In the genomic region with DNA sequence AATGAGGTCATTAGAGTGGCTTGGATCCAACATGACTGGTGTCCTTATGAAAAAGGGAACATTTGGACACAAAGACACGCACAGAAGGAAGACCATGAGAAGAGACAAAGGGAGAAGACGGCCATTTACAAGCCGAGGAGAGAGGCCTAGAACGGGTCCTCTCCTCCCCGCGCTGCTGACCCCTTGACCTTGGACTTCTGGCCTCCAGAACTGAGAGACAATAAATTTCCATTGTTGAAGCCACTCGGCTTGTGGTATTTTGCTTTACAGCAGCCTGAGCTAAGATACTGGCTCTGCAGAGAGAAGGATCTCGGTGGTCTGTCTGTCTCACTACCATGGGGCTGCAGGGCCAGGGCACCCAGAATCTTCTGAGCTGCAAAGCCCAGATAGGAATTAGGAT, we compare ENCODE assay signal across 25 cellular contexts. TPM values are rescaled to one million over a fixed set of nuclear protein-coding genes. Genes with fewer than 3 reads are reported as not detected.
A peak's percentile ranks its signal among the peaks of the same experiment; 100 is the strongest.
DNase-seq lines count a peak whose midpoint lies in the region; ATAC-seq, FAIRE-seq and TF ChIP-seq lines count a peak whose summit lies in the region.
"Had no signal": no experiment of that assay in that cellular context is flagged by ENCODE, and none has a peak within 500 bp of the region (broad histone marks: within the 10 kb centered on the region; RNA-seq: fewer than 3 reads in every experiment).

No MANE protein-coding gene starts in this region.

- no peaks in the 10 kb centered on the region for H3F3A ChIP-seq in neural progenitor cell (ENCODE audit: low read depth)

- H3K79me1 ChIP-seq in mesenchymal stem cell (replicated peaks; ENCODE audit: low read length, poor library complexity, severe bottlenecking): no peaks in the 10 kb centered on the region

- H2AFZ ChIP-seq in K562 (ENCODE audit: low read depth, low read length) (peak overlapping the region; percentile 79), mesenchymal stem cell (ENCODE audit: low read depth, low read length) (no peak overlapping the region), neural progenitor cell (replicated peaks) (peak overlapping the region; percentile 21)

- no peak overlapping the region for H2BK5ac ChIP-seq in mesenchymal stem cell (ENCODE audit: low read depth, low read length, poor library complexity, severe bottlenecking)

- H3K18ac ChIP-seq in mesenchymal stem cell (ENCODE audit: low read depth in 1 of 2, low read length in 2 of 2): no peak overlapping the region

- H3K27me3 ChIP-seq in K562 (ENCODE audit: control insufficient read depth in 2 of 2, insufficient read depth in 2 of 2, low read length in 2 of 2): no peaks in the 10 kb centered on the region
- H3K27me3 ChIP-seq in mesenchymal stem cell (ENCODE audit: control insufficient read depth in 1 of 2, insufficient read depth in 1 of 2, low read length in 2 of 2): peaks cover 12 to 25% of the 10 kb centered on the region in 2 experiments
- H3K27me3 ChIP-seq in neural progenitor cell: no peaks in the 10 kb centered on the region
- H3K27me3 ChIP-seq in A673 (replicated peaks; ENCODE audit: insufficient read depth, low read depth, low read length, poor library complexity): no peaks in the 10 kb centered on the region
- H3K27me3 ChIP-seq: BLaER1 had no signal

- intact Hi-C loops in K562 (cut with micrococcal nuclease) (no loop called here), A673 (cut with micrococcal nuclease; ENCODE audit: unreplicated experiment) (no loop called here)

- H3K36me3 Mint-ChIP-seq in neural progenitor cell (no peaks in the 10 kb centered on the region), osteocyte (ENCODE audit: unreplicated experiment) (no peaks in the 10 kb centered on the region)
- H3K36me3 Mint-ChIP-seq in stimulated activated naive B cell treated with anti-CD40 and anti-IgM and Interleukin-4, amounts not matched to agents 10 μg/mL and 1 μg/mL and 100 μg/mL, for 72 hours: peaks cover 0 to 5% of the 10 kb centered on the region in 2 donors
- H3K36me3 Mint-ChIP-seq: CD4-positive, CD25-positive, alpha-beta regulatory T cell; CD8-positive, alpha-beta T cell had no signal

- in situ Hi-C loops in K562 (cut with MboI): no loop called here

- H3K4me2 ChIP-seq in K562 (ENCODE audit: insufficient read depth, low read length) (no peak overlapping the region), mesenchymal stem cell (ENCODE audit: low read length, poor library complexity, severe bottlenecking) (no peak overlapping the region), neural progenitor cell (no peak overlapping the region)
- H3K4me2 ChIP-seq: BLaER1 had no signal

- peak overlapping the region; percentile 40 for H2BK15ac ChIP-seq in mesenchymal stem cell (ENCODE audit: low read depth, poor library complexity, severe bottlenecking)

- H3K27ac ChIP-seq in K562 (ENCODE audit: extremely low read depth, low read depth, low read length): no peak overlapping the region
- H3K27ac ChIP-seq in mesenchymal stem cell (ENCODE audit: low read length, poor library complexity, severe bottlenecking): no peak overlapping the region
- no peak overlapping the region for H3K27ac ChIP-seq in neural progenitor cell
- H3K27ac ChIP-seq in A673 (ENCODE audit: low read depth, low read length, poor library complexity, severe bottlenecking): no peak overlapping the region
- H3K27ac ChIP-seq: BLaER1, C4-2B had no signal

- POLR2A ChIA-PET in K562 (lab: Yijun Ruan, JAX): no interaction called here
- POLR2A ChIA-PET in A673 (lab: Charles Lee; ENCODE audit: low non-redundant PET): no interaction called here

- H3K4me3 ChIP-seq in K562 (no peak overlapping the region), mesenchymal stem cell (ENCODE audit: insufficient read depth in 1 of 2, low read depth in 1 of 2, low read length in 2 of 2) (no peak overlapping the region), neural progenitor cell (no peak overlapping the region), A673 (ENCODE audit: low read depth, low read length, poor library complexity, severe bottlenecking) (no peak overlapping the region)
- H3K4me3 ChIP-seq: BLaER1, HAP-1 had no signal

- no peak overlapping the region for H4K8ac ChIP-seq in mesenchymal stem cell (ENCODE audit: low read length)

- TF ChIP-seq CTCF in K562 (IDR thresholded peaks at IDR 0.05 in 2 of 3, conservative IDR thresholded peaks at IDR 0.05 in 1 of 3; ENCODE audit: insufficient read depth in 2 of 3, low read depth in 1 of 3, low read length in 3 of 3): no peak
- TF ChIP-seq CTCF in neural progenitor cell (IDR thresholded peaks at IDR 0.05): no peak
- TF ChIP-seq CTCF in osteocyte (IDR thresholded peaks at IDR 0.05): no peak
- no peak for TF ChIP-seq CTCF in A673 (conservative IDR thresholded peaks at IDR 0.05; ENCODE audit: low read depth, low read length)

- H3K4me3 Mint-ChIP-seq in neural progenitor cell: no peak overlapping the region
- H3K4me3 Mint-ChIP-seq in stimulated activated naive B cell treated with anti-CD40 and anti-IgM and Interleukin-4, amounts not matched to agents 10 μg/mL and 1 μg/mL and 100 μg/mL, for 72 hours: no peak overlapping the region
- H3K4me3 Mint-ChIP-seq in osteocyte (ENCODE audit: unreplicated experiment): no peak overlapping the region
- H3K4me3 Mint-ChIP-seq: B cell; CD4-positive, CD25-positive, alpha-beta regulatory T cell; CD8-positive, alpha-beta T cell; HFFc6 had no signal

- H3K4me1 ChIP-seq in K562 (replicated peaks in 1 of 2; ENCODE audit: control insufficient read depth in 2 of 2, insufficient read depth in 2 of 2, low read length in 2 of 2) (peaks cover 16 to 29% of the 10 kb centered on the region in 2 experiments; a peak in 4 of 5 replicates), mesenchymal stem cell (ENCODE audit: control insufficient read depth, insufficient read depth, low read depth, low read length) (peaks cover 9% of the 10 kb centered on the region), neural progenitor cell (peaks cover 13% of the 10 kb centered on the region), A673 (ENCODE audit: insufficient read depth, low read length, poor library complexity, severe bottlenecking) (no peaks in the 10 kb centered on the region)
- H3K4me1 ChIP-seq: HAP-1 had no signal

- ATAC-seq in K562 (no peak), HG02970 (IDR thresholded peaks at IDR 0.05; ENCODE audit: low FRiP score, unreplicated experiment) (no peak), HG03039 (IDR thresholded peaks at IDR 0.05; ENCODE audit: unreplicated experiment) (no peak)
- ATAC-seq in stimulated activated naive B cell treated with anti-CD40 and anti-IgM and Interleukin-4, amounts not matched to agents 10 μg/mL and 1 μg/mL and 100 μg/mL, for 72 hours (replicated peaks): no peak
- ATAC-seq: CD8-positive, alpha-beta T cell had no signal

- TF ChIP-seq RAD21 in K562 (CRISPR knock-in tag; conservative IDR thresholded peaks at IDR 0.05 in 1 of 2, IDR thresholded peaks at IDR 0.05 in 1 of 2): no peak

- H4K20me1 ChIP-seq in K562 (replicated peaks; ENCODE audit: control insufficient read depth, insufficient read depth, low read length) (no peaks in the 10 kb centered on the region), neural progenitor cell (ENCODE audit: low read depth) (no peaks in the 10 kb centered on the region)
- H4K20me1 ChIP-seq: BLaER1 had no signal

- H3K27ac Mint-ChIP-seq in neural progenitor cell: peak overlapping the region; percentile 4
- H3K27ac Mint-ChIP-seq in stimulated activated naive B cell treated with anti-CD40 and anti-IgM and Interleukin-4, amounts not matched to agents 10 μg/mL and 1 μg/mL and 100 μg/mL, for 72 hours: peak overlapping the region; percentile 34
- no peak overlapping the region for H3K27ac Mint-ChIP-seq in osteocyte (ENCODE audit: unreplicated experiment)
- H3K27ac Mint-ChIP-seq: B cell; CD8-positive, alpha-beta T cell; HFFc6 had no signal

- H3K4me1 Mint-ChIP-seq in neural progenitor cell (peaks cover 33% of the 10 kb centered on the region), osteocyte (ENCODE audit: unreplicated experiment) (no peaks in the 10 kb centered on the region)
- peaks cover 32 to 35% of the 10 kb centered on the region in 2 donors for H3K4me1 Mint-ChIP-seq in stimulated activated naive B cell treated with anti-CD40 and anti-IgM and Interleukin-4, amounts not matched to agents 10 μg/mL and 1 μg/mL and 100 μg/mL, for 72 hours

- TF ChIP-seq POLR2A in K562 (conservative IDR thresholded peaks at IDR 0.05): no peak

- H3K9ac ChIP-seq in K562 (ENCODE audit: insufficient read depth in 1 of 2, low read depth in 2 of 2, low read length in 2 of 2) (peak overlapping the region in 1 of 2 experiments; percentile 53; a peak in 1 of 4 replicates), mesenchymal stem cell (ENCODE audit: low read length) (no peak overlapping the region), neural progenitor cell (no peak overlapping the region)
- H3K9ac ChIP-seq: BLaER1 had no signal

- no peak overlapping the region for H3K14ac ChIP-seq in mesenchymal stem cell (ENCODE audit: low read length in 2 of 2)

- no peaks in the 10 kb centered on the region for H3K9me1 ChIP-seq in K562 (ENCODE audit: control insufficient read depth, insufficient read depth, low read length)

- H3K36me3 ChIP-seq in K562 (ENCODE audit: control insufficient read depth, insufficient read depth, low read length): no peaks in the 10 kb centered on the region
- H3K36me3 ChIP-seq in mesenchymal stem cell (ENCODE audit: control insufficient read depth in 1 of 2, insufficient read depth in 2 of 2, low read depth in 1 of 2, low read length in 2 of 2): no peaks in the 10 kb centered on the region
- no peaks in the 10 kb centered on the region for H3K36me3 ChIP-seq in neural progenitor cell
- no peaks in the 10 kb centered on the region for H3K36me3 ChIP-seq in A673 (ENCODE audit: insufficient read depth, low read length, poor library complexity, severe bottlenecking)
- H3K36me3 ChIP-seq: BLaER1, HAP-1 had no signal

- CTCF ChIA-PET in K562 (lab: Yijun Ruan, JAX; ENCODE audit: low intra/inter-chr PET ratio) (no interaction called here), A673 (lab: Charles Lee) (no interaction called here)

- H3K9me3 Mint-ChIP-seq in neural progenitor cell: peaks cover 5% of the 10 kb centered on the region
- H3K9me3 Mint-ChIP-seq in stimulated activated naive B cell treated with anti-CD40 and anti-IgM and Interleukin-4, amounts not matched to agents 10 μg/mL and 1 μg/mL and 100 μg/mL, for 72 hours: peaks cover 0 to 2% of the 10 kb centered on the region in 2 donors
- no peaks in the 10 kb centered on the region for H3K9me3 Mint-ChIP-seq in osteocyte (ENCODE audit: unreplicated experiment)
- H3K9me3 Mint-ChIP-seq: CD8-positive, alpha-beta T cell; HFFc6 had no signal

- H3K9me3 ChIP-seq in K562 (replicated peaks; ENCODE audit: control insufficient read depth, insufficient read depth, low read depth, low read length) (no peaks in the 10 kb centered on the region), mesenchymal stem cell (ENCODE audit: control insufficient read depth, low read length) (no peaks in the 10 kb centered on the region), neural progenitor cell (ENCODE audit: low read depth) (no peaks in the 10 kb centered on the region), A673 (ENCODE audit: low read depth, low read length, poor library complexity, severe bottlenecking) (no peaks in the 10 kb centered on the region)
- H3K9me3 ChIP-seq: BLaER1, Caco-2, HAP-1 had no signal

- no peak overlapping the region for H4K91ac ChIP-seq in mesenchymal stem cell (ENCODE audit: low read length)

- no peak overlapping the region for H2BK120ac ChIP-seq in mesenchymal stem cell (ENCODE audit: low read depth, low read length)

- no peak overlapping the region for H3K4ac ChIP-seq in mesenchymal stem cell (ENCODE audit: low read depth in 1 of 2, low read length in 2 of 2)

- peak in 1 of 4 experiments; percentile 42 for DNase-seq in K562 (ENCODE audit: extremely low read depth in 1 of 4, low spot score in 3 of 4)
- DNase-seq in mesenchymal stem cell: no peak
- DNase-seq in neural progenitor cell (ENCODE audit: low spot score): no peak
- no peak for DNase-seq in stimulated activated naive B cell treated with anti-CD40 and anti-IgM and Interleukin-4, amounts not matched to agents 10 μg/mL and 1 μg/mL and 100 μg/mL, for 72 hours
- DNase-seq in osteocyte (ENCODE audit: extremely low spot score, unreplicated experiment): no peak
- no peak for DNase-seq in A673 (ENCODE audit: low spot score)
- DNase-seq: Caco-2; CD4-positive, CD25-positive, alpha-beta regulatory T cell; CD8-positive, alpha-beta T cell; DMS153; DMS79; EL; GDM1; GOT3; HFFc6 had no signal

- no peak for FAIRE-seq in K562 (lab: Jason Lieb, UNC)
- FAIRE-seq: GM12891, GM18507, H54 had no signal

- H3K23ac ChIP-seq in mesenchymal stem cell (ENCODE audit: low read length in 2 of 2): no peak overlapping the region

- no peaks in the 10 kb centered on the region for H3K79me2 ChIP-seq in K562 (ENCODE audit: control insufficient read depth, insufficient read depth, low read length)
- H3K79me2 ChIP-seq in neural progenitor cell (ENCODE audit: low read depth): no peaks in the 10 kb centered on the region

- H2BK12ac ChIP-seq in mesenchymal stem cell (ENCODE audit: low read length in 2 of 2): no peak overlapping the region

- TF ChIP-seq EP300 in K562 (IDR thresholded peaks at IDR 0.05; ENCODE audit: low read length): no peak

- BruUV-seq in K562 (replicated peaks; lab: Mats Ljungman, UMichigan): no TSS peak
- BruUV-seq in A673 (replicated peaks; lab: Mats Ljungman, UMichigan): no TSS peak

- H2AK5ac ChIP-seq in mesenchymal stem cell (ENCODE audit: low read length, severe bottlenecking): no peak overlapping the region

- 37% methylated on average over 7 of the region's 8 CpGs for WGBS in K562 (ENCODE audit: insufficient coverage, low coverage, missing lambda C conversion rate)
- WGBS in mesenchymal stem cell: 69% methylated on average over 8 of the region's 8 CpGs

- H3K27me3 Mint-ChIP-seq in neural progenitor cell (ENCODE audit: insufficient read depth, low read depth) (peaks cover 11% of the 10 kb centered on the region), osteocyte (ENCODE audit: unreplicated experiment) (peaks cover 9% of the 10 kb centered on the region)
- no peaks in the 10 kb centered on the region for H3K27me3 Mint-ChIP-seq in stimulated activated naive B cell treated with anti-CD40 and anti-IgM and Interleukin-4, amounts not matched to agents 10 μg/mL and 1 μg/mL and 100 μg/mL, for 72 hours
- H3K27me3 Mint-ChIP-seq: B cell had no signal

RNA-seq across cellular contexts. Expression of gene ECHDC3, which starts 38.1 kb away (rescaled TPM):
- total RNA-seq in K562 (2011; cell fraction: chromatin; rRNA removed; ENCODE audit: low replicate concordance): 4.0 and 10.2 TPM in 2 replicates
- total RNA-seq in K562 (2011; cell fraction: nucleolus; rRNA removed): 9.7 and 10.3 TPM in 2 replicates
- total RNA-seq in K562 (2011; cell fraction: nucleoplasm; rRNA removed): 5.5 and 5.7 TPM in 2 replicates
- 19.4 and 25.7 TPM in 2 replicates for total RNA-seq in K562 (2014; rRNA removed)
- 8.9 and 9.0 TPM in 2 replicates for total RNA-seq in K562 (2014; rRNA removed; fragmentation: Illumina TruSeq; extraction: Trizol)
- total RNA-seq in K562 (2015; rRNA removed; fragmentation: Illumina TruSeq; extraction: Trizol): 12.6 and 14.0 TPM in 2 replicates
- 17.3 and 17.9 TPM in 2 replicates for total RNA-seq in K562 (2021)
- 16.1 and 21.9 TPM in 2 replicates for polyA plus RNA-seq in K562 (2011; rRNA removed)
- polyA plus RNA-seq in K562 (2011; cell fraction: cytosol; rRNA removed): 17.5 and 35.2 TPM in 2 replicates
- 14.3 and 27.7 TPM in 2 replicates for polyA plus RNA-seq in K562 (2011; cell fraction: nucleus; rRNA removed)
- polyA plus RNA-seq in K562 (2012): 8.6 and 12.1 TPM in 2 replicates
- polyA plus RNA-seq in K562 (2014; fragmentation: Illumina TruSeq; extraction: Trizol): 15.7 and 17.1 TPM in 2 replicates
- polyA plus RNA-seq in K562 (2014; fragmentation: Nextera tagmentation; extraction: Ambion mirVana): under 1 TPM; 0.53 to 0.67 TPM
- polyA plus RNA-seq in K562 (2014; rRNA removed): 10.0 and 17.7 TPM in 2 replicates
- 8.7 and 16.4 TPM in 2 replicates for polyA minus RNA-seq in K562 (2011; rRNA and poly(A)+ RNA removed)
- 7.0 and 9.4 TPM in 2 replicates for polyA minus RNA-seq in K562 (2011; cell fraction: cytosol; rRNA and poly(A)+ RNA removed)
- polyA minus RNA-seq in K562 (2011; cell fraction: nucleus; rRNA and poly(A)+ RNA removed): 7.4 and 10.4 TPM in 2 replicates
- polyA plus RNA-seq in mesenchymal stem cell (2013, experiment 1 of 2): 2.7 TPM
- polyA plus RNA-seq in mesenchymal stem cell (2013, experiment 2 of 2): 2.6 TPM
- total RNA-seq in neural progenitor cell (ENCODE audit: low replicate concordance): 2.1 and 10.1 TPM in 2 replicates
- total RNA-seq in osteocyte: 0.55 and 1.2 TPM in 2 replicates
- 8.9 and 13.9 TPM in 2 replicates for total RNA-seq in A673 (2021)
- total RNA-seq: A172 had no signal
